Comparison of ENCODE assay signal across 8 cellular contexts in genomic region chr19:46634656-46635218, GRCh38. TPM values are rescaled to one million over a fixed set of nuclear protein-coding genes. Genes with fewer than 3 reads are reported as not detected.
DNase-seq lines count a peak whose midpoint lies in the region; ATAC-seq and TF ChIP-seq lines count a peak whose summit lies in the region.

No MANE protein-coding gene starts in this region.

- peak overlapping the region; percentile 81 for H3K4me3 Mint-ChIP-seq in activated B cell treated with CpG ODN at 0.5 μM for 24 hours

- POLR2A ChIA-PET in A673 (lab: Charles Lee; ENCODE audit: low non-redundant PET) (no interaction called here), HCT116 (lab: Charles Lee) (no interaction called here), activated B cell treated with CpG ODN at 0.5 μM for 24 hours (lab: Charles Lee) (interaction anchor here (0.6 to 8.6 kb wide), 7 partner anchors 11 to 154 kb away, joined by 3 to 99 read pairs (median 7); partner anchors contain the start of genes CALM3, DACT3 and SLC1A5)

- no peaks in the 10 kb centered on the region for H4K20me1 ChIP-seq in HCT116 (ENCODE audit: insufficient read depth)

- no peaks in the 10 kb centered on the region for H3K79me2 ChIP-seq in HCT116 (ENCODE audit: insufficient read depth, low read length)

- DNase-seq in A673 (ENCODE audit: low spot score) (no peak), HCT116 (ENCODE audit: low read depth, low spot score) (no peak), activated B cell treated with CpG ODN at 0.5 μM for 24 hours (no peak), omental fat pad (ENCODE audit: low spot score) (no peak), OCI-M2 (lab: John Stamatoyannopoulos, UW; ENCODE audit: unreplicated experiment) (no peak), NOMO-1 treated with dmso at 0.1 percent for 144 hours (lab: John Stamatoyannopoulos, UW; ENCODE audit: unreplicated experiment) (no peak)

- H3K9me2 ChIP-seq in HCT116 (ENCODE audit: insufficient read depth) = no peaks in the 10 kb centered on the region

- peaks cover 31% of the 10 kb centered on the region for H3K4me1 Mint-ChIP-seq in activated B cell treated with CpG ODN at 0.5 μM for 24 hours

- RAD21 ChIA-PET in HCT116 (lab: Charles Lee; ENCODE audit: low non-redundant PET in 1 of 2, low total read pairs in 2 of 2, uncharacterized antibody in 2 of 2, unreplicated experiment in 2 of 2) = no interaction called here

- no TSS peak for BruUV-seq in A673 (replicated peaks; lab: Mats Ljungman, UMichigan)
- BruUV-seq in HCT116 (replicated peaks; lab: Mats Ljungman, UMichigan) = no TSS peak

- peak overlapping the region; percentile 95 for H3K4me2 ChIP-seq in HCT116 (ENCODE audit: low read length)

- peaks cover 2% of the 10 kb centered on the region for H3K36me3 Mint-ChIP-seq in activated B cell treated with CpG ODN at 0.5 μM for 24 hours (ENCODE audit: low read depth)

- H3K9ac ChIP-seq in HCT116 (ENCODE audit: low read length) = no peak overlapping the region

- H3K27ac ChIP-seq in A673 (ENCODE audit: low read depth, low read length, poor library complexity, severe bottlenecking) = no peak overlapping the region
- H3K27ac ChIP-seq in HCT116 (ENCODE audit: low read depth, low read length) = no peak overlapping the region

- intact Hi-C loops in A673 (cut with micrococcal nuclease; ENCODE audit: unreplicated experiment) (loop anchor here (2.0 kb wide), 1 partner anchor 26 kb away; the partner anchor contains the start of gene DACT3), HCT116 (cut with micrococcal nuclease) (no loop called here), activated B cell treated with CpG ODN at 0.5 μM for 24 hours (cut with micrococcal nuclease) (loop anchor here (1.0 kb wide), 4 partner anchors 9 to 34 kb away; partner anchors contain the start of genes DACT3 and PTGIR)

- ATAC-seq in HCT116 (no peak), activated B cell treated with CpG ODN at 0.5 μM for 24 hours (ENCODE audit: low read depth) (no peak), HG02852 (IDR thresholded peaks at IDR 0.05; ENCODE audit: unreplicated experiment) (no peak), omental fat pad (ENCODE audit: low FRiP score) (no peak)

- H3K27me3 ChIP-seq in A673 (replicated peaks; ENCODE audit: insufficient read depth, low read depth, low read length, poor library complexity) = no peaks in the 10 kb centered on the region
- no peaks in the 10 kb centered on the region for H3K27me3 ChIP-seq in HCT116 (ENCODE audit: insufficient read depth, low read length)

- no peak for TF ChIP-seq POLR2A in HCT116 (IDR thresholded peaks at IDR 0.05; ENCODE audit: borderline replicate concordance, extremely low read depth, insufficient read depth, insufficient read length)

- no peaks in the 10 kb centered on the region for H3K27me3 Mint-ChIP-seq in activated B cell treated with CpG ODN at 0.5 μM for 24 hours

- H3K4me1 ChIP-seq in A673 (ENCODE audit: insufficient read depth, low read length, poor library complexity, severe bottlenecking) (peaks cover 37% of the 10 kb centered on the region), HCT116 (ENCODE audit: control insufficient read depth in 1 of 2, insufficient read depth in 2 of 2, low read length in 2 of 2) (peaks cover 20 to 34% of the 10 kb centered on the region in 2 experiments)

- no peak for TF ChIP-seq RAD21 in HCT116 (IDR thresholded peaks at IDR 0.05; ENCODE audit: low read depth)

- CTCF ChIA-PET in A673 (lab: Charles Lee) (interaction anchor here (0.6 kb wide), 1 partner anchor 569 kb away, joined by 6 read pairs; no protein-coding TSS in a partner anchor), HCT116 (lab: Charles Lee) (no interaction called here), activated B cell treated with CpG ODN at 0.5 μM for 24 hours (lab: Charles Lee) (interaction anchor here (2.2 kb wide), 1 partner anchor 18 kb away, joined by 9 read pairs; no protein-coding TSS in a partner anchor)

- H3K4me3 ChIP-seq in A673 (ENCODE audit: low read depth, low read length, poor library complexity, severe bottlenecking) (peak overlapping the region; percentile 48), HCT116 (replicated peaks in 1 of 2; ENCODE audit: low read depth in 1 of 2, low read length in 2 of 2) (peak overlapping the region; percentile 31 to 50), iPS-11a (ENCODE audit: low read depth, low read length) (peak overlapping the region; percentile 47)

- H3K9me3 ChIP-seq in A673 (ENCODE audit: low read depth, low read length, poor library complexity, severe bottlenecking) (no peaks in the 10 kb centered on the region), HCT116 (ENCODE audit: control insufficient read depth in 1 of 2, insufficient read depth in 1 of 2, low read depth in 1 of 2, low read length in 2 of 2) (no peaks in the 10 kb centered on the region)

- H3K9me3 Mint-ChIP-seq in activated B cell treated with CpG ODN at 0.5 μM for 24 hours = no peaks in the 10 kb centered on the region

- no peaks in the 10 kb centered on the region for H3K36me3 ChIP-seq in A673 (ENCODE audit: insufficient read depth, low read length, poor library complexity, severe bottlenecking)
- H3K36me3 ChIP-seq in HCT116 (ENCODE audit: control insufficient read depth in 1 of 2, insufficient read depth in 2 of 2, low read length in 2 of 2) = no peaks in the 10 kb centered on the region

- H3K27ac Mint-ChIP-seq in activated B cell treated with CpG ODN at 0.5 μM for 24 hours = peak overlapping the region; percentile 62

- TF ChIP-seq CTCF in A673 (conservative IDR thresholded peaks at IDR 0.05; ENCODE audit: low read depth, low read length) = no peak
- no peak for TF ChIP-seq CTCF in HCT116 (IDR thresholded peaks at IDR 0.05 in 2 of 3, conservative IDR thresholded peaks at IDR 0.05 in 1 of 3; ENCODE audit: borderline replicate concordance in 1 of 3, insufficient read depth in 1 of 3, low read depth in 2 of 3, low read length in 2 of 3)
- no peak for TF ChIP-seq CTCF in activated B cell treated with CpG ODN at 0.5 μM for 24 hours (IDR thresholded peaks at IDR 0.05)
- TF ChIP-seq CTCF in omental fat pad (IDR thresholded peaks at IDR 0.05) = no peak

- H2AFZ ChIP-seq in HCT116 (ENCODE audit: low read depth, low read length, poor library complexity, severe bottlenecking) = no peak overlapping the region

TF ChIP-seq in HCT116, 20 proteins besides CTCF, POLR2A, EP300 and RAD21:
- TF ChIP-seq SP1 (IDR thresholded peaks at IDR 0.05; ENCODE audit: low read depth) (no peak), ELF1 (IDR thresholded peaks at IDR 0.05; ENCODE audit: borderline replicate concordance, low read depth) (no peak), CEBPB (IDR thresholded peaks at IDR 0.05; ENCODE audit: low read depth) (no peak)

RNA-seq across cellular contexts. Expression of gene GNG8, which starts 1.3 kb away (rescaled TPM):
- total RNA-seq in A673 (2021) = not detected in 2 replicates
- not detected for total RNA-seq in HCT116 (2021; ENCODE audit: unreplicated experiment)
- not detected in 2 replicates for polyA plus RNA-seq in HCT116 (2012)
- 33.1 and 38.2 TPM in 2 replicates for total RNA-seq in activated B cell treated with CpG ODN at 0.5 μM for 24 hours
- not detected for total RNA-seq in omental fat pad

RNA-seq across cellular contexts. Expression of gene PTGIR, which starts 9.8 kb away (rescaled TPM):
- 0.46 TPM in 1 of 2 replicates, not detected in the other for total RNA-seq in A673 (2021)
- total RNA-seq in HCT116 (2021; ENCODE audit: unreplicated experiment) = not detected
- 0.03 TPM in 1 of 2 replicates, not detected in the other for polyA plus RNA-seq in HCT116 (2012)
- 13.4 and 17.8 TPM in 2 replicates for total RNA-seq in activated B cell treated with CpG ODN at 0.5 μM for 24 hours
- total RNA-seq in omental fat pad = 10 to 100 TPM in 1 of 4 donors, 1 to 10 TPM in 3; 4.8 to 10.2 (median 7.9) TPM

RNA-seq across cellular contexts. Expression of gene DACT3, which starts 26.2 kb away (rescaled TPM):
- total RNA-seq in A673 (2021) (0.32 and 1.1 TPM in 2 replicates), HCT116 (2021; ENCODE audit: unreplicated experiment) (2.0 TPM), activated B cell treated with CpG ODN at 0.5 μM for 24 hours (0.49 and 0.75 TPM in 2 replicates), omental fat pad (under 1 TPM; 0.31 to 0.79 (median 0.52) TPM)
- polyA plus RNA-seq in HCT116 (2012) = 0.64 and 1.3 TPM in 2 replicates

RNA-seq across cellular contexts. Expression of gene CALM3, which starts 33.6 kb away (rescaled TPM):
- total RNA-seq in A673 (2021) (272 and 291 TPM in 2 replicates), HCT116 (2021; ENCODE audit: unreplicated experiment) (335 TPM), activated B cell treated with CpG ODN at 0.5 μM for 24 hours (174 and 200 TPM in 2 replicates), omental fat pad (100 to 1,000 TPM; 112 to 189 (median 132) TPM)
- 437 and 457 TPM in 2 replicates for polyA plus RNA-seq in HCT116 (2012)

Comparison
In these comparisons a context has a peak if more than half of its experiments do, and no peak if none do; other contexts are left out.
1. RNA of gene GNG8, which starts 1.3 kb away (total RNA-seq): 33.1 to 38.2 TPM in activated B cell treated with CpG ODN at 0.5 μM for 24 hours; not detected in A673, not detected in HCT116 (single experiment) and not detected in omental fat pad; every median in the first group is over 10 times any median in the second.
2. Peak in every context shown above with its lines, with median percentiles within 50 percentile points of each other: H3K4me3 ChIP-seq.